In genomic region chr19:734716-735115, GRCh38 we compare ENCODE assay signal across 17 cellular contexts. TPM values are rescaled to one million over a fixed set of nuclear protein-coding genes. Genes with fewer than 3 reads are reported as not detected.
DNase-seq lines count a peak whose midpoint lies in the region; ATAC-seq and TF ChIP-seq lines count a peak whose summit lies in the region.
"Had no signal": no experiment of that assay in that cellular context is flagged by ENCODE, and none has a peak within 500 bp of the region (broad histone marks: within the 10 kb centered on the region; RNA-seq: fewer than 3 reads in every experiment).

No MANE protein-coding gene starts in this region.

- TF ChIP-seq CTCF in mesothelial cell of epicardium (IDR thresholded peaks at IDR 0.05; ENCODE audit: unreplicated experiment): no peak

- peak overlapping the region; percentile 35 for H3K27ac Mint-ChIP-seq in dendritic cell treated with granulocyte-macrophage colony-stimulating factor and Interleukin-4, amounts not matched to agents 40 ng/mL and 50 ng/mL, for 4 days
- H3K27ac Mint-ChIP-seq in mesothelial cell of epicardium: no peak overlapping the region
- H3K27ac Mint-ChIP-seq in stimulated activated naive B cell treated with anti-CD40 and anti-IgM and Interleukin-4, amounts not matched to agents 10 μg/mL and 1 μg/mL and 100 μg/mL, for 72 hours: no peak overlapping the region
- H3K27ac Mint-ChIP-seq: H9 had no signal

- H3K4me1 Mint-ChIP-seq in dendritic cell treated with granulocyte-macrophage colony-stimulating factor and Interleukin-4, amounts not matched to agents 40 ng/mL and 50 ng/mL, for 4 days (ENCODE audit: low read depth): peaks cover 11% of the 10 kb centered on the region
- H3K4me1 Mint-ChIP-seq in mesothelial cell of epicardium: no peaks in the 10 kb centered on the region
- peaks cover 5 to 16% of the 10 kb centered on the region in 2 donors for H3K4me1 Mint-ChIP-seq in stimulated activated naive B cell treated with anti-CD40 and anti-IgM and Interleukin-4, amounts not matched to agents 10 μg/mL and 1 μg/mL and 100 μg/mL, for 72 hours

- in situ Hi-C loops in ACHN (cut with HindIII; ENCODE audit: low pct_ligation_motif_present, low pct_unique_long_range_greater_than_20kb, low sequenced_read_pairs) (no loop called here), Caki2 (cut with HindIII; ENCODE audit: low pct_unique_long_range_greater_than_20kb, low sequenced_read_pairs) (no loop called here)

- H3K36me3 Mint-ChIP-seq in dendritic cell treated with granulocyte-macrophage colony-stimulating factor and Interleukin-4, amounts not matched to agents 40 ng/mL and 50 ng/mL, for 4 days (ENCODE audit: low read depth): no peaks in the 10 kb centered on the region
- H3K36me3 Mint-ChIP-seq in mesothelial cell of epicardium: peaks cover 26% of the 10 kb centered on the region
- no peaks in the 10 kb centered on the region for H3K36me3 Mint-ChIP-seq in stimulated activated naive B cell treated with anti-CD40 and anti-IgM and Interleukin-4, amounts not matched to agents 10 μg/mL and 1 μg/mL and 100 μg/mL, for 72 hours
- H3K36me3 Mint-ChIP-seq: CD4-positive, alpha-beta memory T cell had no signal

- intact Hi-C loops in dendritic cell treated with granulocyte-macrophage colony-stimulating factor and Interleukin-4, amounts not matched to agents 40 ng/mL and 50 ng/mL, for 4 days (cut with micrococcal nuclease): loop anchor here (1.0 to 5.0 kb wide), 2 partner anchors 69 to 147 kb away; partner anchors contain the start of gene HCN2

- no peak for ATAC-seq in stimulated activated naive B cell treated with anti-CD40 and anti-IgM and Interleukin-4, amounts not matched to agents 10 μg/mL and 1 μg/mL and 100 μg/mL, for 72 hours (replicated peaks)
- ATAC-seq in activated CD4-positive, CD25-positive, alpha-beta regulatory T cell treated with anti-CD3 and anti-CD28 coated beads, Interleukin-2, amount 50 U/mL, for 24 hours: no peak

- peaks cover 26% of the 10 kb centered on the region for H3K27me3 Mint-ChIP-seq in dendritic cell treated with granulocyte-macrophage colony-stimulating factor and Interleukin-4, amounts not matched to agents 40 ng/mL and 50 ng/mL, for 4 days
- no peaks in the 10 kb centered on the region for H3K27me3 Mint-ChIP-seq in mesothelial cell of epicardium (ENCODE audit: low read depth)
- peaks cover 16 to 27% of the 10 kb centered on the region in 2 donors for H3K27me3 Mint-ChIP-seq in stimulated activated naive B cell treated with anti-CD40 and anti-IgM and Interleukin-4, amounts not matched to agents 10 μg/mL and 1 μg/mL and 100 μg/mL, for 72 hours

- no peaks in the 10 kb centered on the region for H3K9me3 Mint-ChIP-seq in dendritic cell treated with granulocyte-macrophage colony-stimulating factor and Interleukin-4, amounts not matched to agents 40 ng/mL and 50 ng/mL, for 4 days
- H3K9me3 Mint-ChIP-seq in mesothelial cell of epicardium: no peaks in the 10 kb centered on the region
- no peaks in the 10 kb centered on the region for H3K9me3 Mint-ChIP-seq in stimulated activated naive B cell treated with anti-CD40 and anti-IgM and Interleukin-4, amounts not matched to agents 10 μg/mL and 1 μg/mL and 100 μg/mL, for 72 hours
- H3K9me3 Mint-ChIP-seq: H9 had no signal

- H3K4me3 Mint-ChIP-seq in dendritic cell treated with granulocyte-macrophage colony-stimulating factor and Interleukin-4, amounts not matched to agents 40 ng/mL and 50 ng/mL, for 4 days: no peak overlapping the region
- no peak overlapping the region for H3K4me3 Mint-ChIP-seq in mesothelial cell of epicardium
- no peak overlapping the region for H3K4me3 Mint-ChIP-seq in stimulated activated naive B cell treated with anti-CD40 and anti-IgM and Interleukin-4, amounts not matched to agents 10 μg/mL and 1 μg/mL and 100 μg/mL, for 72 hours

- DNase-seq in ACHN (peak; percentile 65), Caki2 (ENCODE audit: low read depth) (peak; percentile 50), kidney tubule cell (ENCODE audit: low spot score) (peak; percentile 69), mesothelial cell of epicardium (ENCODE audit: low spot score in 2 of 2, unreplicated experiment in 2 of 2) (no peak), NCI-H1092 treated with DMSO at 0.1 percent for 48 hours (lab: John Stamatoyannopoulos, UW) (no peak)
- no peak for DNase-seq in stimulated activated naive B cell treated with anti-CD40 and anti-IgM and Interleukin-4, amounts not matched to agents 10 μg/mL and 1 μg/mL and 100 μg/mL, for 72 hours
- DNase-seq: DMS153, NCI-H1048, NCI-H1417 treated with DMSO at 0.1 percent for 48 hours, NCI-H187 treated with DMSO at 0.1 percent for 48 hours, NCI-H510A treated with DMSO at 0.1 percent for 48 hours had no signal

RNA-seq across cellular contexts. Expression of gene MISP, which starts 16.2 kb away (rescaled TPM):
- total RNA-seq in Caki2 (2014; rRNA removed; shearing (Covaris generic); ENCODE audit: low replicate concordance): 3.9 and 9.6 TPM in 2 replicates
- 1.4 to 2.2 TPM (median 1.5 TPM) in 3 replicates for total RNA-seq in mesothelial cell of epicardium
- total RNA-seq: CD4-positive, alpha-beta memory T cell had no signal

RNA-seq across cellular contexts. Expression of gene PALM, which starts 26.0 kb away (rescaled TPM):
- total RNA-seq in Caki2 (2014; rRNA removed; shearing (Covaris generic); ENCODE audit: low replicate concordance): 14.1 and 20.5 TPM in 2 replicates
- total RNA-seq in mesothelial cell of epicardium: 80.5 to 87.1 TPM (median 86.9 TPM) in 3 replicates
- total RNA-seq: CD4-positive, alpha-beta memory T cell had no signal

RNA-seq across cellular contexts. Expression of gene PRSS57, which starts 39.5 kb away (rescaled TPM):
- total RNA-seq in Caki2 (2014; rRNA removed; shearing (Covaris generic); ENCODE audit: low replicate concordance): 2.0 TPM in 1 of 2 replicates, not detected in the other
- not detected in 3 replicates for total RNA-seq in mesothelial cell of epicardium
- total RNA-seq: A172; CD4-positive, alpha-beta memory T cell; H9; Peyer's patch had no signal

RNA-seq across cellular contexts. Expression of gene FSTL3, which starts 58.5 kb away (rescaled TPM):
- 83.8 and 95.5 TPM in 2 replicates for total RNA-seq in Caki2 (2014; rRNA removed; shearing (Covaris generic); ENCODE audit: low replicate concordance)
- 64.1 to 65.5 TPM (median 64.6 TPM) in 3 replicates for total RNA-seq in mesothelial cell of epicardium

Comparison
In these comparisons a context has a peak if more than half of its experiments do, and no peak if none do; other contexts are left out.
1. DNase-seq: peak in ACHN (single experiment), Caki2 (single experiment) and kidney tubule cell (single experiment); none in mesothelial cell of epicardium (0 of 2), stimulated activated naive B cell treated with anti-CD40 and anti-IgM and Interleukin-4, amounts not matched to agents 10 μg/mL and 1 μg/mL and 100 μg/mL, for 72 hours (single experiment) and NCI-H1092 treated with DMSO at 0.1 percent for 48 hours (single experiment).